In genomic region chr2:47907097-47907781, GRCh38 we compare ENCODE assay signal across 8 cellular contexts.
DNase-seq lines count a peak whose midpoint lies in the region; ATAC-seq, FAIRE-seq and TF ChIP-seq lines count a peak whose summit lies in the region.

No MANE protein-coding gene starts in this region.

- no peak for ATAC-seq in GM21723 (IDR thresholded peaks at IDR 0.05; ENCODE audit: unreplicated experiment)

- no peaks in the 10 kb centered on the region for H3K36me3 ChIP-seq in neutrophil

- no peak for TF ChIP-seq CTCF in neutrophil (IDR thresholded peaks at IDR 0.05)

- peaks cover 32 to 34% of the 10 kb centered on the region in 2 experiments for H3K4me1 ChIP-seq in neutrophil (ENCODE audit: control insufficient read depth in 1 of 2, insufficient read depth in 1 of 2, low read depth in 1 of 2, low read length in 1 of 2)

- H3K4me3 ChIP-seq in neutrophil (ENCODE audit: low read depth in 1 of 2, low read length in 1 of 2), result peak overlapping the region; percentile 91 to 92

- DNase-seq in activated effector memory CD4-positive, alpha-beta T cell treated with anti-CD3 and anti-CD28 coated beads, Interleukin-2, amount 50 U/mL, for 16 hours, result peak; percentile 80
- no peak for DNase-seq in activated effector memory CD4-positive, alpha-beta T cell treated with Interleukin-2 at 50 U/mL for 16 hours
- DNase-seq in activated CD4-positive, alpha-beta T cell treated with anti-CD3 and anti-CD28 coated beads, Interleukin-2, amount 50 U/mL, for 1 hour, result peak; percentile 55
- no peak for DNase-seq in NCI-H2081 treated with DMSO at 0.1 percent for 48 hours (lab: John Stamatoyannopoulos, UW)
- DNase-seq in SHP77 treated with DMSO at 0.1 percent for 48 hours (lab: John Stamatoyannopoulos, UW), result no peak

- no peaks in the 10 kb centered on the region for H3K9me3 ChIP-seq in neutrophil

- H3K27ac ChIP-seq in neutrophil, result peak overlapping the region; percentile 99

- peak; percentile 77 for FAIRE-seq in endometrium (lab: Jason Lieb, UNC)

- H3K27me3 ChIP-seq in neutrophil, result no peaks in the 10 kb centered on the region

Comparison
In these comparisons a context has a peak if more than half of its experiments do, and no peak if none do; other contexts are left out.
1. DNase-seq: peak in activated effector memory CD4-positive, alpha-beta T cell treated with anti-CD3 and anti-CD28 coated beads, Interleukin-2, amount 50 U/mL, for 16 hours (single experiment) and activated CD4-positive, alpha-beta T cell treated with anti-CD3 and anti-CD28 coated beads, Interleukin-2, amount 50 U/mL, for 1 hour (single experiment); none in activated effector memory CD4-positive, alpha-beta T cell treated with Interleukin-2 at 50 U/mL for 16 hours (single experiment), NCI-H2081 treated with DMSO at 0.1 percent for 48 hours (single experiment) and SHP77 treated with DMSO at 0.1 percent for 48 hours (single experiment).